ENCODE assay signal across 1 cellular context in the genomic region with DNA sequence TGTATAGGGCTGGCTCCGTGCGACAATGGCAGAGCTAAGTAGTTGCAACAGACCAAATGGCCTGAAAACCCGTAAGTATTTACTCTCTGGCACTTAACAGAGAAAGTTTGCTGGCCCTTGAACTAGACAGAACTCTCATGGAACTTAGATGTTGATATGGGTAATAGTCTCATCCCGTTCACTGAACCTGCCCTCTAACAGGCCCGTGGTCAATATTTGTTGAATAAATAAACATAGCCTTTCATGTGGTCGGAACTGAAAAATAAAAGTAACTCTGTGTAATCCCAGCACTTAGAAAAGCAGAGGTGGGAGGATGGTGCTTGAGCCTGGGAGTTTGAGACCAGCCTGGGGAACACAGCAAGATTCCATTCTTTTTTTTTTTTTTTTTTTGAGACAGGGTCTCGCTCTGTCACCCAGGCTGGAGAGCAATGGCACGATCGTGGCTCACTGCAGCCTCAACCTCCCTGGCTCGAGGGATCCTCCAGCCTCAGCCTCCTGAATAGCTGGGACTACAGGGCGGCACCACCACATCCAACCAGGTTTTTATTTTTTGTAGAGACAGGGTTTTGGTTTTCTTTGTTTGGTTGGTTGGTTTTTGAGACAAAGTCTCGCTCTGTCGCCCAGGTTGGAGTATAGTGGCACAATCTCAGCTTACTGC.
TF ChIP-seq lines count a peak whose summit lies in the region.

No MANE protein-coding gene starts in this region.

TF ChIP-seq in HepG2, 621 proteins besides CTCF, POLR2A, EP300 and RAD21 (continued from another document and continues in another):
- TF ChIP-seq, protein P1, sequence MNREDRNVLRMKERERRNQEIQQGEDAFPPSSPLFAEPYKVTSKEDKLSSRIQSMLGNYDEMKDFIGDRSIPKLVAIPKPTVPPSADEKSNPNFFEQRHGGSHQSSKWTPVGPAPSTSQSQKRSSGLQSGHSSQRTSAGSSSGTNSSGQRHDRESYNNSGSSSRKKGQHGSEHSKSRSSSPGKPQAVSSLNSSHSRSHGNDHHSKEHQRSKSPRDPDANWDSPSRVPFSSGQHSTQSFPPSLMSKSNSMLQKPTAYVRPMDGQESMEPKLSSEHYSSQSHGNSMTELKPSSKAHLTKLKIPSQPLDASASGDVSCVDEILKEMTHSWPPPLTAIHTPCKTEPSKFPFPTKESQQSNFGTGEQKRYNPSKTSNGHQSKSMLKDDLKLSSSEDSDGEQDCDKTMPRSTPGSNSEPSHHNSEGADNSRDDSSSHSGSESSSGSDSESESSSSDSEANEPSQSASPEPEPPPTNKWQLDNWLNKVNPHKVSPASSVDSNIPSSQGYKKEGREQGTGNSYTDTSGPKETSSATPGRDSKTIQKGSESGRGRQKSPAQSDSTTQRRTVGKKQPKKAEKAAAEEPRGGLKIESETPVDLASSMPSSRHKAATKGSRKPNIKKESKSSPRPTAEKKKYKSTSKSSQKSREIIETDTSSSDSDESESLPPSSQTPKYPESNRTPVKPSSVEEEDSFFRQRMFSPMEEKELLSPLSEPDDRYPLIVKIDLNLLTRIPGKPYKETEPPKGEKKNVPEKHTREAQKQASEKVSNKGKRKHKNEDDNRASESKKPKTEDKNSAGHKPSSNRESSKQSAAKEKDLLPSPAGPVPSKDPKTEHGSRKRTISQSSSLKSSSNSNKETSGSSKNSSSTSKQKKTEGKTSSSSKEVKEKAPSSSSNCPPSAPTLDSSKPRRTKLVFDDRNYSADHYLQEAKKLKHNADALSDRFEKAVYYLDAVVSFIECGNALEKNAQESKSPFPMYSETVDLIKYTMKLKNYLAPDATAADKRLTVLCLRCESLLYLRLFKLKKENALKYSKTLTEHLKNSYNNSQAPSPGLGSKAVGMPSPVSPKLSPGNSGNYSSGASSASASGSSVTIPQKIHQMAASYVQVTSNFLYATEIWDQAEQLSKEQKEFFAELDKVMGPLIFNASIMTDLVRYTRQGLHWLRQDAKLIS (CRISPR knock-in tag; IDR thresholded peaks at IDR 0.05) = no peak
- TF ChIP-seq HMG20A (CRISPR knock-in tag; IDR thresholded peaks at IDR 0.05; ENCODE audit: borderline replicate concordance) (peak; percentile 97), ZNF761 (CRISPR knock-in tag; conservative IDR thresholded peaks at IDR 0.05) (no peak), ZNF17 (CRISPR knock-in tag; IDR thresholded peaks at IDR 0.05) (no peak), ZNF44 (CRISPR knock-in tag; IDR thresholded peaks at IDR 0.05) (no peak), ZNF766 (CRISPR knock-in tag; IDR thresholded peaks at IDR 0.05; ENCODE audit: borderline replicate concordance) (no peak), TARDBP (CRISPR knock-in tag; IDR thresholded peaks at IDR 0.05) (peak; percentile 87), CEBPG (CRISPR knock-in tag; IDR thresholded peaks at IDR 0.05) (peak; percentile 71), GLI4 (CRISPR knock-in tag; IDR thresholded peaks at IDR 0.05; ENCODE audit: borderline replicate concordance) (no peak), RFXANK (CRISPR knock-in tag; IDR thresholded peaks at IDR 0.05) (no peak), ZNF451 (CRISPR knock-in tag; IDR thresholded peaks at IDR 0.05) (no peak), KDM5B (CRISPR knock-in tag; IDR thresholded peaks at IDR 0.05; ENCODE audit: borderline replicate concordance) (no peak), SIN3B (IDR thresholded peaks at IDR 0.05; ENCODE audit: low read length) (no peak), ZNF124 (CRISPR knock-in tag; IDR thresholded peaks at IDR 0.05) (0 out of 2 replicates have a peak, but pooled peaks have one; percentile 58), KLF13 (CRISPR knock-in tag; IDR thresholded peaks at IDR 0.05) (no peak), ZNF737 (CRISPR knock-in tag; IDR thresholded peaks at IDR 0.05; ENCODE audit: borderline replicate concordance) (no peak), ZNF274 (CRISPR knock-in tag; IDR thresholded peaks at IDR 0.05) (no peak)
- TF ChIP-seq, protein P2, sequence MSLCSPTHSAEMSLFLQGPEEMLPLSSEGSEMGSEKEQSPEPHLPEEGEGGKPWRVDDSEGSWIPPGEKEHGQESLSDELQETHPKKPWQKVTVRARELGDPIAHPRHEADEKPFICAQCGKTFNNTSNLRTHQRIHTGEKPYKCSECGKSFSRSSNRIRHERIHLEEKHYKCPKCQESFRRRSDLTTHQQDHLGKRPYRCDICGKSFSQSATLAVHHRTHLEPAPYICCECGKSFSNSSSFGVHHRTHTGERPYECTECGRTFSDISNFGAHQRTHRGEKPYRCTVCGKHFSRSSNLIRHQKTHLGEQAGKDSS (CRISPR knock-in tag; IDR thresholded peaks at IDR 0.05; ENCODE audit: borderline replicate concordance, low read depth) = no peak
- TF ChIP-seq, protein P3, sequence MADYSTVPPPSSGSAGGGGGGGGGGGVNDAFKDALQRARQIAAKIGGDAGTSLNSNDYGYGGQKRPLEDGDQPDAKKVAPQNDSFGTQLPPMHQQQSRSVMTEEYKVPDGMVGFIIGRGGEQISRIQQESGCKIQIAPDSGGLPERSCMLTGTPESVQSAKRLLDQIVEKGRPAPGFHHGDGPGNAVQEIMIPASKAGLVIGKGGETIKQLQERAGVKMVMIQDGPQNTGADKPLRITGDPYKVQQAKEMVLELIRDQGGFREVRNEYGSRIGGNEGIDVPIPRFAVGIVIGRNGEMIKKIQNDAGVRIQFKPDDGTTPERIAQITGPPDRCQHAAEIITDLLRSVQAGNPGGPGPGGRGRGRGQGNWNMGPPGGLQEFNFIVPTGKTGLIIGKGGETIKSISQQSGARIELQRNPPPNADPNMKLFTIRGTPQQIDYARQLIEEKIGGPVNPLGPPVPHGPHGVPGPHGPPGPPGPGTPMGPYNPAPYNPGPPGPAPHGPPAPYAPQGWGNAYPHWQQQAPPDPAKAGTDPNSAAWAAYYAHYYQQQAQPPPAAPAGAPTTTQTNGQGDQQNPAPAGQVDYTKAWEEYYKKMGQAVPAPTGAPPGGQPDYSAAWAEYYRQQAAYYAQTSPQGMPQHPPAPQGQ (CRISPR knock-in tag; IDR thresholded peaks at IDR 0.05; ENCODE audit: borderline replicate concordance) = no peak
- TF ChIP-seq, protein P4, sequence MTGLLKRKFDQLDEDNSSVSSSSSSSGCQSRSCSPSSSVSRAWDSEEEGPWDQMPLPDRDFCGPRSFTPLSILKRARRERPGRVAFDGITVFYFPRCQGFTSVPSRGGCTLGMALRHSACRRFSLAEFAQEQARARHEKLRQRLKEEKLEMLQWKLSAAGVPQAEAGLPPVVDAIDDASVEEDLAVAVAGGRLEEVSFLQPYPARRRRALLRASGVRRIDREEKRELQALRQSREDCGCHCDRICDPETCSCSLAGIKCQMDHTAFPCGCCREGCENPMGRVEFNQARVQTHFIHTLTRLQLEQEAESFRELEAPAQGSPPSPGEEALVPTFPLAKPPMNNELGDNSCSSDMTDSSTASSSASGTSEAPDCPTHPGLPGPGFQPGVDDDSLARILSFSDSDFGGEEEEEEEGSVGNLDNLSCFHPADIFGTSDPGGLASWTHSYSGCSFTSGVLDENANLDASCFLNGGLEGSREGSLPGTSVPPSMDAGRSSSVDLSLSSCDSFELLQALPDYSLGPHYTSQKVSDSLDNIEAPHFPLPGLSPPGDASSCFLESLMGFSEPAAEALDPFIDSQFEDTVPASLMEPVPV (CRISPR knock-in tag; IDR thresholded peaks at IDR 0.05) = no peak; the same call in 1 of the 2 replicates
- TF ChIP-seq, protein P5, sequence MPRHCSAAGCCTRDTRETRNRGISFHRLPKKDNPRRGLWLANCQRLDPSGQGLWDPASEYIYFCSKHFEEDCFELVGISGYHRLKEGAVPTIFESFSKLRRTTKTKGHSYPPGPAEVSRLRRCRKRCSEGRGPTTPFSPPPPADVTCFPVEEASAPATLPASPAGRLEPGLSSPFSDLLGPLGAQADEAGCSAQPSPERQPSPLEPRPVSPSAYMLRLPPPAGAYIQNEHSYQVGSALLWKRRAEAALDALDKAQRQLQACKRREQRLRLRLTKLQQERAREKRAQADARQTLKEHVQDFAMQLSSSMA (CRISPR knock-in tag; IDR thresholded peaks at IDR 0.05) = peak; percentile 35; the same call in 1 of the 2 replicates
- TF ChIP-seq, protein P6, sequence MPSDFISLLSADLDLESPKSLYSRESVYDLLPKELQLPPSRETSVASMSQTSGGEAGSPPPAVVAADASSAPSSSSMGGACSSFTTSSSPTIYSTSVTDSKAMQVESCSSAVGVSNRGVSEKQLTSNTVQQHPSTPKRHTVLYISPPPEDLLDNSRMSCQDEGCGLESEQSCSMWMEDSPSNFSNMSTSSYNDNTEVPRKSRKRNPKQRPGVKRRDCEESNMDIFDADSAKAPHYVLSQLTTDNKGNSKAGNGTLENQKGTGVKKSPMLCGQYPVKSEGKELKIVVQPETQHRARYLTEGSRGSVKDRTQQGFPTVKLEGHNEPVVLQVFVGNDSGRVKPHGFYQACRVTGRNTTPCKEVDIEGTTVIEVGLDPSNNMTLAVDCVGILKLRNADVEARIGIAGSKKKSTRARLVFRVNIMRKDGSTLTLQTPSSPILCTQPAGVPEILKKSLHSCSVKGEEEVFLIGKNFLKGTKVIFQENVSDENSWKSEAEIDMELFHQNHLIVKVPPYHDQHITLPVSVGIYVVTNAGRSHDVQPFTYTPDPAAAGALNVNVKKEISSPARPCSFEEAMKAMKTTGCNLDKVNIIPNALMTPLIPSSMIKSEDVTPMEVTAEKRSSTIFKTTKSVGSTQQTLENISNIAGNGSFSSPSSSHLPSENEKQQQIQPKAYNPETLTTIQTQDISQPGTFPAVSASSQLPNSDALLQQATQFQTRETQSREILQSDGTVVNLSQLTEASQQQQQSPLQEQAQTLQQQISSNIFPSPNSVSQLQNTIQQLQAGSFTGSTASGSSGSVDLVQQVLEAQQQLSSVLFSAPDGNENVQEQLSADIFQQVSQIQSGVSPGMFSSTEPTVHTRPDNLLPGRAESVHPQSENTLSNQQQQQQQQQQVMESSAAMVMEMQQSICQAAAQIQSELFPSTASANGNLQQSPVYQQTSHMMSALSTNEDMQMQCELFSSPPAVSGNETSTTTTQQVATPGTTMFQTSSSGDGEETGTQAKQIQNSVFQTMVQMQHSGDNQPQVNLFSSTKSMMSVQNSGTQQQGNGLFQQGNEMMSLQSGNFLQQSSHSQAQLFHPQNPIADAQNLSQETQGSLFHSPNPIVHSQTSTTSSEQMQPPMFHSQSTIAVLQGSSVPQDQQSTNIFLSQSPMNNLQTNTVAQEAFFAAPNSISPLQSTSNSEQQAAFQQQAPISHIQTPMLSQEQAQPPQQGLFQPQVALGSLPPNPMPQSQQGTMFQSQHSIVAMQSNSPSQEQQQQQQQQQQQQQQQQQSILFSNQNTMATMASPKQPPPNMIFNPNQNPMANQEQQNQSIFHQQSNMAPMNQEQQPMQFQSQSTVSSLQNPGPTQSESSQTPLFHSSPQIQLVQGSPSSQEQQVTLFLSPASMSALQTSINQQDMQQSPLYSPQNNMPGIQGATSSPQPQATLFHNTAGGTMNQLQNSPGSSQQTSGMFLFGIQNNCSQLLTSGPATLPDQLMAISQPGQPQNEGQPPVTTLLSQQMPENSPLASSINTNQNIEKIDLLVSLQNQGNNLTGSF (CRISPR knock-in tag; IDR thresholded peaks at IDR 0.05) = no peak
- TF ChIP-seq, protein P7, sequence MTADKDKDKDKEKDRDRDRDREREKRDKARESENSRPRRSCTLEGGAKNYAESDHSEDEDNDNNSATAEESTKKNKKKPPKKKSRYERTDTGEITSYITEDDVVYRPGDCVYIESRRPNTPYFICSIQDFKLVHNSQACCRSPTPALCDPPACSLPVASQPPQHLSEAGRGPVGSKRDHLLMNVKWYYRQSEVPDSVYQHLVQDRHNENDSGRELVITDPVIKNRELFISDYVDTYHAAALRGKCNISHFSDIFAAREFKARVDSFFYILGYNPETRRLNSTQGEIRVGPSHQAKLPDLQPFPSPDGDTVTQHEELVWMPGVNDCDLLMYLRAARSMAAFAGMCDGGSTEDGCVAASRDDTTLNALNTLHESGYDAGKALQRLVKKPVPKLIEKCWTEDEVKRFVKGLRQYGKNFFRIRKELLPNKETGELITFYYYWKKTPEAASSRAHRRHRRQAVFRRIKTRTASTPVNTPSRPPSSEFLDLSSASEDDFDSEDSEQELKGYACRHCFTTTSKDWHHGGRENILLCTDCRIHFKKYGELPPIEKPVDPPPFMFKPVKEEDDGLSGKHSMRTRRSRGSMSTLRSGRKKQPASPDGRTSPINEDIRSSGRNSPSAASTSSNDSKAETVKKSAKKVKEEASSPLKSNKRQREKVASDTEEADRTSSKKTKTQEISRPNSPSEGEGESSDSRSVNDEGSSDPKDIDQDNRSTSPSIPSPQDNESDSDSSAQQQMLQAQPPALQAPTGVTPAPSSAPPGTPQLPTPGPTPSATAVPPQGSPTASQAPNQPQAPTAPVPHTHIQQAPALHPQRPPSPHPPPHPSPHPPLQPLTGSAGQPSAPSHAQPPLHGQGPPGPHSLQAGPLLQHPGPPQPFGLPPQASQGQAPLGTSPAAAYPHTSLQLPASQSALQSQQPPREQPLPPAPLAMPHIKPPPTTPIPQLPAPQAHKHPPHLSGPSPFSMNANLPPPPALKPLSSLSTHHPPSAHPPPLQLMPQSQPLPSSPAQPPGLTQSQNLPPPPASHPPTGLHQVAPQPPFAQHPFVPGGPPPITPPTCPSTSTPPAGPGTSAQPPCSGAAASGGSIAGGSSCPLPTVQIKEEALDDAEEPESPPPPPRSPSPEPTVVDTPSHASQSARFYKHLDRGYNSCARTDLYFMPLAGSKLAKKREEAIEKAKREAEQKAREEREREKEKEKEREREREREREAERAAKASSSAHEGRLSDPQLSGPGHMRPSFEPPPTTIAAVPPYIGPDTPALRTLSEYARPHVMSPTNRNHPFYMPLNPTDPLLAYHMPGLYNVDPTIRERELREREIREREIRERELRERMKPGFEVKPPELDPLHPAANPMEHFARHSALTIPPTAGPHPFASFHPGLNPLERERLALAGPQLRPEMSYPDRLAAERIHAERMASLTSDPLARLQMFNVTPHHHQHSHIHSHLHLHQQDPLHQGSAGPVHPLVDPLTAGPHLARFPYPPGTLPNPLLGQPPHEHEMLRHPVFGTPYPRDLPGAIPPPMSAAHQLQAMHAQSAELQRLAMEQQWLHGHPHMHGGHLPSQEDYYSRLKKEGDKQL (CRISPR knock-in tag; IDR thresholded peaks at IDR 0.05; ENCODE audit: low read depth) = peak; percentile 99
- TF ChIP-seq, protein P8, sequence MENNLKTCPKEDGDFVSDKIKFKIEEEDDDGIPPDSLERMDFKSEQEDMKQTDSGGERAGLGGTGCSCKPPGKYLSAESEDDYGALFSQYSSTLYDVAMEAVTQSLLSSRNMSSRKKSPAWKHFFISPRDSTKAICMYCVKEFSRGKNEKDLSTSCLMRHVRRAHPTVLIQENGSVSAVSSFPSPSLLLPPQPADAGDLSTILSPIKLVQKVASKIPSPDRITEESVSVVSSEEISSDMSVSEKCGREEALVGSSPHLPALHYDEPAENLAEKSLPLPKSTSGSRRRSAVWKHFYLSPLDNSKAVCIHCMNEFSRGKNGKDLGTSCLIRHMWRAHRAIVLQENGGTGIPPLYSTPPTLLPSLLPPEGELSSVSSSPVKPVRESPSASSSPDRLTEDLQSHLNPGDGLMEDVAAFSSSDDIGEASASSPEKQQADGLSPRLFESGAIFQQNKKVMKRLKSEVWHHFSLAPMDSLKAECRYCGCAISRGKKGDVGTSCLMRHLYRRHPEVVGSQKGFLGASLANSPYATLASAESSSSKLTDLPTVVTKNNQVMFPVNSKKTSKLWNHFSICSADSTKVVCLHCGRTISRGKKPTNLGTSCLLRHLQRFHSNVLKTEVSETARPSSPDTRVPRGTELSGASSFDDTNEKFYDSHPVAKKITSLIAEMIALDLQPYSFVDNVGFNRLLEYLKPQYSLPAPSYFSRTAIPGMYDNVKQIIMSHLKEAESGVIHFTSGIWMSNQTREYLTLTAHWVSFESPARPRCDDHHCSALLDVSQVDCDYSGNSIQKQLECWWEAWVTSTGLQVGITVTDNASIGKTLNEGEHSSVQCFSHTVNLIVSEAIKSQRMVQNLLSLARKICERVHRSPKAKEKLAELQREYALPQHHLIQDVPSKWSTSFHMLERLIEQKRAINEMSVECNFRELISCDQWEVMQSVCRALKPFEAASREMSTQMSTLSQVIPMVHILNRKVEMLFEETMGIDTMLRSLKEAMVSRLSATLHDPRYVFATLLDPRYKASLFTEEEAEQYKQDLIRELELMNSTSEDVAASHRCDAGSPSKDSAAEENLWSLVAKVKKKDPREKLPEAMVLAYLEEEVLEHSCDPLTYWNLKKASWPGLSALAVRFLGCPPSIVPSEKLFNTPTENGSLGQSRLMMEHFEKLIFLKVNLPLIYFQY (CRISPR knock-in tag; IDR thresholded peaks at IDR 0.05; ENCODE audit: borderline replicate concordance) = peak; percentile 39; the same call in 1 of the 2 replicates
